ENCODE assay signal across 29 cellular contexts in genomic region chr20:62167474-62167873, GRCh38. TPM values are rescaled to one million over a fixed set of nuclear protein-coding genes. Genes with fewer than 3 reads are reported as not detected.
A peak's percentile ranks its signal among the peaks of the same experiment; 100 is the strongest.
DNase-seq lines count a peak whose midpoint lies in the region; ATAC-seq, FAIRE-seq and TF ChIP-seq lines count a peak whose summit lies in the region.
"Had no signal": no experiment of that assay in that cellular context is flagged by ENCODE, and none has a peak within 500 bp of the region (broad histone marks: within the 10 kb centered on the region; RNA-seq: fewer than 3 reads in every experiment).

No MANE protein-coding gene starts in this region.

- no peak for DNase-seq in RWPE1 (ENCODE audit: low spot score)
- DNase-seq in dermis blood vessel endothelial cell, result peak; percentile 8
- no peak for DNase-seq in HepG2 (ENCODE audit: low spot score)
- no peak for DNase-seq in activated T-cell treated with anti-CD3 and anti-CD28 coated beads for 4 hours
- DNase-seq: 8988T; ACHN; BE2C; CD4-positive, alpha-beta memory T cell; CD4-positive, CD25-positive, alpha-beta regulatory T cell; CD8-positive, alpha-beta memory T cell; COR-L47; DMS153; DMS53; DND-41; EL; GDM1 had no signal

- H3K9ac ChIP-seq in HepG2 (ENCODE audit: insufficient read depth, low read depth, low read length), result no peak overlapping the region
- H3K9ac ChIP-seq: BLaER1 had no signal

- no peak overlapping the region for H3K4me3 ChIP-seq in HepG2 (replicated peaks in 1 of 3; ENCODE audit: insufficient read depth in 1 of 3, low read depth in 2 of 3, low read length in 3 of 3)
- H3K4me3 ChIP-seq: BLaER1, GM12878 had no signal

- no peaks in the 10 kb centered on the region for H3K4me1 ChIP-seq in HepG2 (ENCODE audit: insufficient read depth, low read length)
- H3K4me1 ChIP-seq: BLaER1 had no signal

- no peak overlapping the region for H2AFZ ChIP-seq in HepG2 (ENCODE audit: low read length)

- no peak for TF ChIP-seq RAD21 in HepG2 (CRISPR knock-in tag; IDR thresholded peaks at IDR 0.05)

- H4K20me1 ChIP-seq in HepG2 (ENCODE audit: insufficient read depth, low read length), result no peaks in the 10 kb centered on the region

- 0 out of 2 replicates have a peak overlapping the region, but pooled peaks have one; percentile 3 for H3K27ac ChIP-seq in RWPE1
- no peak overlapping the region for H3K27ac ChIP-seq in HepG2 (ENCODE audit: extremely low read length, insufficient read depth, low read length)
- H3K27ac ChIP-seq: BLaER1 had no signal

- H3K36me3 ChIP-seq in HepG2 (replicated peaks in 1 of 2; ENCODE audit: control insufficient read depth in 1 of 2, insufficient read depth in 2 of 2, low read length in 2 of 2), result peaks cover 51 to 68% of the 10 kb centered on the region in 2 experiments; a peak in 4 of 5 replicates

- BruUV-seq in HepG2 (replicated peaks; lab: Mats Ljungman, UMichigan), result no TSS peak

- TF ChIP-seq EP300 in HepG2 (IDR thresholded peaks at IDR 0.05; ENCODE audit: low read depth in 2 of 2, low read length in 2 of 2) (no peak), HepG2 (CRISPR knock-in tag; IDR thresholded peaks at IDR 0.05; ENCODE audit: borderline replicate concordance) (no peak)

- 96% methylated on average over 6 of the region's 6 CpGs for WGBS in HepG2 (ENCODE audit: low lambda C conversion rate)

- intact Hi-C loops in HepG2 (cut with micrococcal nuclease; ENCODE audit: unreplicated experiment), result no loop called here

- H3K4me2 ChIP-seq in HepG2 (ENCODE audit: low read depth, low read length), result no peak overlapping the region
- H3K4me2 ChIP-seq: BLaER1 had no signal

- CTCF ChIA-PET in RWPE1 (lab: Yijun Ruan, JAX), result interaction anchor here (0.6 kb wide), 1 partner anchor 805 kb away, joined by 3 read pairs; no protein-coding TSS in a partner anchor
- CTCF ChIA-PET in HepG2 (lab: Yijun Ruan, JAX; ENCODE audit: low intra/inter-chr PET ratio, low total read pairs), result no interaction called here

- H3K9me3 ChIP-seq in HepG2 (ENCODE audit: low read length), result no peaks in the 10 kb centered on the region
- H3K9me3 ChIP-seq: BE2C, BLaER1 had no signal

- no peak for FAIRE-seq in HepG2 (lab: Jason Lieb, UNC)
- FAIRE-seq: A204.1, GM12878, GM12892, GM18507 had no signal

- H3K27me3 ChIP-seq in HepG2 (ENCODE audit: control insufficient read depth in 1 of 2, insufficient read depth in 2 of 2, low read length in 2 of 2), result no peaks in the 10 kb centered on the region
- H3K27me3 ChIP-seq: BE2C, BLaER1 had no signal

- TF ChIP-seq CTCF in RWPE1 (conservative IDR thresholded peaks at IDR 0.05; ENCODE audit: low read depth), result no peak
- no peak for TF ChIP-seq CTCF in HepG2 (CRISPR knock-in tag; IDR thresholded peaks at IDR 0.05)

- in situ Hi-C loops in HepG2 (cut with HindIII; ENCODE audit: extremely low pct_ligation_motif_present, low pct_unique_long_range_greater_than_20kb), result no loop called here

- POLR2A ChIA-PET in RWPE1 (lab: Yijun Ruan, JAX; ENCODE audit: low non-redundant PET), result interaction anchor here (0.7 kb wide), 1 partner anchor 207 kb away, joined by 16 read pairs; no protein-coding TSS in a partner anchor
- POLR2A ChIA-PET in HepG2 (lab: Yijun Ruan, JAX), result interaction anchor here (1.4 kb wide), 1 partner anchor 11 kb away, joined by 6 read pairs; no protein-coding TSS in a partner anchor

- TF ChIP-seq POLR2A in HepG2 (IDR thresholded peaks at IDR 0.05; ENCODE audit: insufficient read depth in 1 of 2, low read depth in 2 of 2, low read length in 2 of 2), result no peak

- ATAC-seq in HepG2 (no peak), GM21423 (IDR thresholded peaks at IDR 0.05; ENCODE audit: unreplicated experiment) (no peak), GM21390 (IDR thresholded peaks at IDR 0.05; ENCODE audit: unreplicated experiment) (no peak), GM21737 (IDR thresholded peaks at IDR 0.05; ENCODE audit: unreplicated experiment) (no peak)
- ATAC-seq: GM12878 had no signal

- no peaks in the 10 kb centered on the region for H3K79me2 ChIP-seq in HepG2 (ENCODE audit: insufficient read depth, low read length)

RNA-seq across cellular contexts. Expression of gene MTG2, which starts 15.4 kb away (rescaled TPM):
- total RNA-seq in dermis blood vessel endothelial cell (19.3 and 26.7 TPM in 2 replicates), HepG2 (2016; rRNA removed; fragmentation: Illumina TruSeq; extraction: Trizol) (31.3 and 37.8 TPM in 2 replicates)
- total RNA-seq in HepG2 (2016; cell fraction: cytosol; rRNA removed; fragmentation: Illumina TruSeq; extraction: Trizol; ENCODE audit: low read depth), result 14.9 and 15.3 TPM in 2 replicates
- total RNA-seq in HepG2 (2016; cell fraction: insoluble cytoplasmic fraction; rRNA removed; fragmentation: Illumina TruSeq; extraction: Trizol), result 30.0 and 35.2 TPM in 2 replicates
- total RNA-seq in HepG2 (2016; cell fraction: membrane; rRNA removed; fragmentation: Illumina TruSeq; extraction: Trizol), result 20.4 and 23.8 TPM in 2 replicates
- 23.8 and 28.4 TPM in 2 replicates for total RNA-seq in HepG2 (2016; cell fraction: nucleus; rRNA removed; fragmentation: Illumina TruSeq; extraction: Trizol)
- polyA plus RNA-seq in HepG2 (2011; rRNA removed), result 20.4 and 22.5 TPM in 2 replicates
- 19.5 and 23.4 TPM in 2 replicates for polyA plus RNA-seq in HepG2 (2011; cell fraction: cytosol; rRNA removed)
- 31.1 and 31.2 TPM in 2 replicates for polyA plus RNA-seq in HepG2 (2011; cell fraction: nucleus; rRNA removed)
- 21.4 and 26.9 TPM in 2 replicates for polyA plus RNA-seq in HepG2 (2012)
- 13.5 and 13.6 TPM in 2 replicates for polyA plus RNA-seq in HepG2 (2016; cell fraction: cytosol; fragmentation: Illumina TruSeq; extraction: Trizol; ENCODE audit: low read depth)
- 33.7 and 36.3 TPM in 2 replicates for polyA plus RNA-seq in HepG2 (2016; cell fraction: insoluble cytoplasmic fraction; fragmentation: Illumina TruSeq; extraction: Trizol; ENCODE audit: low read depth)
- polyA plus RNA-seq in HepG2 (2016; cell fraction: membrane; fragmentation: Illumina TruSeq; extraction: Trizol; ENCODE audit: low read depth), result 18.0 and 19.8 TPM in 2 replicates
- 87.6 and 92.7 TPM in 2 replicates for polyA plus RNA-seq in HepG2 (2016; cell fraction: nucleus; fragmentation: Illumina TruSeq; extraction: Trizol; ENCODE audit: insufficient read depth, low read depth)
- polyA minus RNA-seq in HepG2 (2011; rRNA and poly(A)+ RNA removed; ENCODE audit: low replicate concordance), result 27.2 and 36.2 TPM in 2 replicates
- 13.0 and 15.4 TPM in 2 replicates for polyA minus RNA-seq in HepG2 (2011; cell fraction: cytosol; rRNA and poly(A)+ RNA removed)
- 16.7 and 20.9 TPM in 2 replicates for polyA minus RNA-seq in HepG2 (2011; cell fraction: nucleus; rRNA and poly(A)+ RNA removed)

RNA-seq across cellular contexts. Expression of gene SS18L1, which starts 23.9 kb away (rescaled TPM):
- total RNA-seq in dermis blood vessel endothelial cell (13.8 and 16.5 TPM in 2 replicates), HepG2 (2016; rRNA removed; fragmentation: Illumina TruSeq; extraction: Trizol) (15.3 and 17.8 TPM in 2 replicates)
- 8.6 and 10.0 TPM in 2 replicates for total RNA-seq in HepG2 (2016; cell fraction: cytosol; rRNA removed; fragmentation: Illumina TruSeq; extraction: Trizol; ENCODE audit: low read depth)
- total RNA-seq in HepG2 (2016; cell fraction: insoluble cytoplasmic fraction; rRNA removed; fragmentation: Illumina TruSeq; extraction: Trizol), result 14.3 and 17.3 TPM in 2 replicates
- 13.2 and 13.6 TPM in 2 replicates for total RNA-seq in HepG2 (2016; cell fraction: membrane; rRNA removed; fragmentation: Illumina TruSeq; extraction: Trizol)
- total RNA-seq in HepG2 (2016; cell fraction: nucleus; rRNA removed; fragmentation: Illumina TruSeq; extraction: Trizol), result 21.3 and 26.0 TPM in 2 replicates
- polyA plus RNA-seq in HepG2 (2011; rRNA removed), result 27.6 and 32.0 TPM in 2 replicates
- polyA plus RNA-seq in HepG2 (2011; cell fraction: cytosol; rRNA removed), result 13.9 and 24.3 TPM in 2 replicates
- 94.6 and 141 TPM in 2 replicates for polyA plus RNA-seq in HepG2 (2011; cell fraction: nucleus; rRNA removed)
- 16.9 and 17.6 TPM in 2 replicates for polyA plus RNA-seq in HepG2 (2012)
- polyA plus RNA-seq in HepG2 (2016; cell fraction: cytosol; fragmentation: Illumina TruSeq; extraction: Trizol; ENCODE audit: low read depth), result 2.6 and 2.8 TPM in 2 replicates
- 12.8 and 13.4 TPM in 2 replicates for polyA plus RNA-seq in HepG2 (2016; cell fraction: insoluble cytoplasmic fraction; fragmentation: Illumina TruSeq; extraction: Trizol; ENCODE audit: low read depth)
- 5.4 and 6.3 TPM in 2 replicates for polyA plus RNA-seq in HepG2 (2016; cell fraction: membrane; fragmentation: Illumina TruSeq; extraction: Trizol; ENCODE audit: low read depth)
- polyA plus RNA-seq in HepG2 (2016; cell fraction: nucleus; fragmentation: Illumina TruSeq; extraction: Trizol; ENCODE audit: insufficient read depth, low read depth), result 60.6 and 69.1 TPM in 2 replicates
- 32.8 and 53.5 TPM in 2 replicates for polyA minus RNA-seq in HepG2 (2011; rRNA and poly(A)+ RNA removed; ENCODE audit: low replicate concordance)
- polyA minus RNA-seq in HepG2 (2011; cell fraction: cytosol; rRNA and poly(A)+ RNA removed), result 14.5 and 16.4 TPM in 2 replicates
- polyA minus RNA-seq in HepG2 (2011; cell fraction: nucleus; rRNA and poly(A)+ RNA removed), result 30.1 and 33.4 TPM in 2 replicates

RNA-seq across cellular contexts. Expression of gene PSMA7, which starts 24.3 kb away (rescaled TPM):
- total RNA-seq in dermis blood vessel endothelial cell (450 and 557 TPM in 2 replicates), HepG2 (2016; rRNA removed; fragmentation: Illumina TruSeq; extraction: Trizol) (531 and 639 TPM in 2 replicates)
- total RNA-seq in HepG2 (2016; cell fraction: cytosol; rRNA removed; fragmentation: Illumina TruSeq; extraction: Trizol; ENCODE audit: low read depth), result 280 and 300 TPM in 2 replicates
- total RNA-seq in HepG2 (2016; cell fraction: insoluble cytoplasmic fraction; rRNA removed; fragmentation: Illumina TruSeq; extraction: Trizol), result 555 and 661 TPM in 2 replicates
- 259 and 300 TPM in 2 replicates for total RNA-seq in HepG2 (2016; cell fraction: membrane; rRNA removed; fragmentation: Illumina TruSeq; extraction: Trizol)
- total RNA-seq in HepG2 (2016; cell fraction: nucleus; rRNA removed; fragmentation: Illumina TruSeq; extraction: Trizol), result 259 and 270 TPM in 2 replicates
- polyA plus RNA-seq in HepG2 (2011; rRNA removed), result 571 and 631 TPM in 2 replicates
- polyA plus RNA-seq in HepG2 (2011; cell fraction: cytosol; rRNA removed), result 539 and 602 TPM in 2 replicates
- polyA plus RNA-seq in HepG2 (2011; cell fraction: nucleus; rRNA removed), result 375 and 401 TPM in 2 replicates
- polyA plus RNA-seq in HepG2 (2012), result 283 and 330 TPM in 2 replicates
- 290 and 328 TPM in 2 replicates for polyA plus RNA-seq in HepG2 (2016; cell fraction: cytosol; fragmentation: Illumina TruSeq; extraction: Trizol; ENCODE audit: low read depth)
- polyA plus RNA-seq in HepG2 (2016; cell fraction: insoluble cytoplasmic fraction; fragmentation: Illumina TruSeq; extraction: Trizol; ENCODE audit: low read depth), result 656 and 720 TPM in 2 replicates
- 233 and 270 TPM in 2 replicates for polyA plus RNA-seq in HepG2 (2016; cell fraction: membrane; fragmentation: Illumina TruSeq; extraction: Trizol; ENCODE audit: low read depth)
- polyA plus RNA-seq in HepG2 (2016; cell fraction: nucleus; fragmentation: Illumina TruSeq; extraction: Trizol; ENCODE audit: insufficient read depth, low read depth), result 418 and 431 TPM in 2 replicates
- polyA minus RNA-seq in HepG2 (2011; rRNA and poly(A)+ RNA removed; ENCODE audit: low replicate concordance), result 380 and 541 TPM in 2 replicates
- polyA minus RNA-seq in HepG2 (2011; cell fraction: cytosol; rRNA and poly(A)+ RNA removed), result 93.0 and 111 TPM in 2 replicates
- 111 and 120 TPM in 2 replicates for polyA minus RNA-seq in HepG2 (2011; cell fraction: nucleus; rRNA and poly(A)+ RNA removed)

RNA-seq across cellular contexts. Expression of gene LSM14B, which starts 45.2 kb away (rescaled TPM):
- 31.3 and 32.8 TPM in 2 replicates for total RNA-seq in dermis blood vessel endothelial cell
- 77.7 and 79.2 TPM in 2 replicates for total RNA-seq in HepG2 (2016; rRNA removed; fragmentation: Illumina TruSeq; extraction: Trizol)
- 24.5 and 25.5 TPM in 2 replicates for total RNA-seq in HepG2 (2016; cell fraction: cytosol; rRNA removed; fragmentation: Illumina TruSeq; extraction: Trizol; ENCODE audit: low read depth)
- total RNA-seq in HepG2 (2016; cell fraction: insoluble cytoplasmic fraction; rRNA removed; fragmentation: Illumina TruSeq; extraction: Trizol), result 67.6 and 79.5 TPM in 2 replicates
- 64.7 and 64.9 TPM in 2 replicates for total RNA-seq in HepG2 (2016; cell fraction: membrane; rRNA removed; fragmentation: Illumina TruSeq; extraction: Trizol)
- 45.7 and 51.1 TPM in 2 replicates for total RNA-seq in HepG2 (2016; cell fraction: nucleus; rRNA removed; fragmentation: Illumina TruSeq; extraction: Trizol)
- 43.3 and 50.4 TPM in 2 replicates for polyA plus RNA-seq in HepG2 (2011; rRNA removed)
- polyA plus RNA-seq in HepG2 (2011; cell fraction: cytosol; rRNA removed), result 24.6 and 38.4 TPM in 2 replicates
- 68.1 and 80.1 TPM in 2 replicates for polyA plus RNA-seq in HepG2 (2011; cell fraction: nucleus; rRNA removed)
- polyA plus RNA-seq in HepG2 (2012), result 35.5 and 43.9 TPM in 2 replicates
- 15.6 and 19.3 TPM in 2 replicates for polyA plus RNA-seq in HepG2 (2016; cell fraction: cytosol; fragmentation: Illumina TruSeq; extraction: Trizol; ENCODE audit: low read depth)
- 70.8 and 83.3 TPM in 2 replicates for polyA plus RNA-seq in HepG2 (2016; cell fraction: insoluble cytoplasmic fraction; fragmentation: Illumina TruSeq; extraction: Trizol; ENCODE audit: low read depth)
- 38.0 and 40.1 TPM in 2 replicates for polyA plus RNA-seq in HepG2 (2016; cell fraction: membrane; fragmentation: Illumina TruSeq; extraction: Trizol; ENCODE audit: low read depth)
- polyA plus RNA-seq in HepG2 (2016; cell fraction: nucleus; fragmentation: Illumina TruSeq; extraction: Trizol; ENCODE audit: insufficient read depth, low read depth), result 84.6 and 88.2 TPM in 2 replicates
- 41.0 and 77.9 TPM in 2 replicates for polyA minus RNA-seq in HepG2 (2011; rRNA and poly(A)+ RNA removed; ENCODE audit: low replicate concordance)
- 22.8 and 27.3 TPM in 2 replicates for polyA minus RNA-seq in HepG2 (2011; cell fraction: cytosol; rRNA and poly(A)+ RNA removed)
- 35.0 and 37.7 TPM in 2 replicates for polyA minus RNA-seq in HepG2 (2011; cell fraction: nucleus; rRNA and poly(A)+ RNA removed)

RNA-seq across cellular contexts. Expression of gene HRH3, which starts 52.6 kb away (rescaled TPM):
- total RNA-seq in dermis blood vessel endothelial cell (not detected in 2 replicates), HepG2 (2016; rRNA removed; fragmentation: Illumina TruSeq; extraction: Trizol) (0.10 and 0.18 TPM in 2 replicates)
- total RNA-seq in HepG2 (2016; cell fraction: cytosol; rRNA removed; fragmentation: Illumina TruSeq; extraction: Trizol; ENCODE audit: low read depth), result 0.10 TPM in 1 of 2 replicates, not detected in the other
- 0.06 TPM in 1 of 2 replicates, not detected in the other for total RNA-seq in HepG2 (2016; cell fraction: insoluble cytoplasmic fraction; rRNA removed; fragmentation: Illumina TruSeq; extraction: Trizol)
- total RNA-seq in HepG2 (2016; cell fraction: membrane; rRNA removed; fragmentation: Illumina TruSeq; extraction: Trizol), result 0.12 and 0.14 TPM in 2 replicates
- total RNA-seq in HepG2 (2016; cell fraction: nucleus; rRNA removed; fragmentation: Illumina TruSeq; extraction: Trizol), result not detected in 2 replicates
- not detected in 2 replicates for polyA plus RNA-seq in HepG2 (2011; rRNA removed)
- polyA plus RNA-seq in HepG2 (2011; cell fraction: cytosol; rRNA removed), result not detected in 2 replicates
- polyA plus RNA-seq in HepG2 (2011; cell fraction: nucleus; rRNA removed), result not detected in 2 replicates
- polyA plus RNA-seq in HepG2 (2012), result 0.08 TPM in 1 of 2 replicates, not detected in the other
- 0.08 TPM in 1 of 2 replicates, not detected in the other for polyA plus RNA-seq in HepG2 (2016; cell fraction: cytosol; fragmentation: Illumina TruSeq; extraction: Trizol; ENCODE audit: low read depth)
- 0.34 TPM in 1 of 2 replicates, not detected in the other for polyA plus RNA-seq in HepG2 (2016; cell fraction: insoluble cytoplasmic fraction; fragmentation: Illumina TruSeq; extraction: Trizol; ENCODE audit: low read depth)
- polyA plus RNA-seq in HepG2 (2016; cell fraction: membrane; fragmentation: Illumina TruSeq; extraction: Trizol; ENCODE audit: low read depth), result 0.17 TPM in 2 replicates
- not detected in 2 replicates for polyA plus RNA-seq in HepG2 (2016; cell fraction: nucleus; fragmentation: Illumina TruSeq; extraction: Trizol; ENCODE audit: insufficient read depth, low read depth)
- not detected in 2 replicates for polyA minus RNA-seq in HepG2 (2011; rRNA and poly(A)+ RNA removed; ENCODE audit: low replicate concordance)
- not detected in 2 replicates for polyA minus RNA-seq in HepG2 (2011; cell fraction: cytosol; rRNA and poly(A)+ RNA removed)
- polyA minus RNA-seq in HepG2 (2011; cell fraction: nucleus; rRNA and poly(A)+ RNA removed), result not detected in 2 replicates
- total RNA-seq: A673; CD4-positive, alpha-beta memory T cell; CD4-positive, CD25-positive, alpha-beta regulatory T cell; CD8-positive, alpha-beta memory T cell; Daoy; G401; GM12878 had no signal
- polyA plus RNA-seq: AG04450; CD14-positive monocyte; CD4-positive, alpha-beta memory T cell; CD4-positive, CD25-positive, alpha-beta regulatory T cell; CD8-positive, alpha-beta memory T cell; GM12878 had no signal
